In the genomic region with DNA sequence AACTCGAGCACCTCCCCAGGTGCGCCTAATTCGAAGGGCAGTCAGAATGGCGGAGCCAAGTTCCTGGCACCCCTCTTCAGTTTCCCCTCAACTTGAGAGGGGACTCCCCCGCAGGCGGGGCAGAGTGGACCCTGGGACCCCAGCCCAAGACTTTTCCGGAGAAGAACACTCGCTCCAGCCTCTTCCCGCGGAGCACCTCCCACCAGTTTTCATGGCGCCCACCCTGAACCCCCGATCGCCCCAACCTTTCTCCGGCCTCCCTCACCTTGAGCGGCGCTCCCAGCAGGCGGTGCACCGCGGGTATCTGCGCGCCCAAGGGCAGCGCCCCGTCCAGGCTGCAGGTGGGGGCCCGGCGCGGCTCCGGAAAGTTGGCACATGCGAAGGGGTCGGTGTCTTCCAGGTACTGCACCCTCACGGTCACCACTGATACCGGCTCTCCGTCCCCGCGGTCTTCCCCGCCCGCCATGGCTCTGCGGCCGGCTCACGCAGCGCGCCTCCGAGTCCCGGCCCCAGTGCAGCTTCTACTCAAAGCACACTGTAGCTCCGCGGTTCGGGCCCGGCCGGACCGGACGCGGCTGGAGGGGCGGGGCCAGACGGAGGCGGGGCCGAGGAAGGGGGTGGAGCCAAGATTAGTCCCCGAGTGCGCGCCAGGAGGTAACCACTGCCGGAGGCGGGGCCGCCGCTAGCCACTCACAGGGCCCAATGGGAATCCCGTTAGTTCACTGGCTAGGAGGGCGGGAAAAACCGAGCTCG, we compare ENCODE assay signal across 8 cellular contexts. TPM values are rescaled to one million over a fixed set of nuclear protein-coding genes. Genes with fewer than 3 reads are reported as not detected.
DNase-seq lines count a peak whose midpoint lies in the region; ATAC-seq, FAIRE-seq and TF ChIP-seq lines count a peak whose summit lies in the region.

A gene (minus strand): TSS at position 537 of the 753 bp plus-strand sequence. CDS start 71 bp downstream, at position 466.

- intact Hi-C loops in gastrocnemius medialis (cut with DNase I; ENCODE audit: low total_unique reads) = loop anchor here (1.0 to 5.0 kb wide), 4 partner anchors 20 to 825 kb away; a partner anchor contains a TSS

- H3K4me1 ChIP-seq in A549 (peaks cover 52% of the 10 kb centered on the region), iPS DF 6.9 (ENCODE audit: control insufficient read depth, insufficient read depth, low read length) (peaks cover 15% of the 10 kb centered on the region), gastrocnemius medialis (peaks cover 56 to 59% of the 10 kb centered on the region in 2 donors)

- H3K27me3 Mint-ChIP-seq in brain = peaks cover 21% of the 10 kb centered on the region

- no peak for TF ChIP-seq EP300 in A549 (IDR thresholded peaks at IDR 0.05)

- H3K4me1 Mint-ChIP-seq in brain = peaks cover 35% of the 10 kb centered on the region

- H3K36me3 Mint-ChIP-seq in brain = no peaks in the 10 kb centered on the region

- TF ChIP-seq CTCF in A549 (IDR thresholded peaks at IDR 0.05) = no peak
- TF ChIP-seq CTCF in brain (conservative IDR thresholded peaks at IDR 0.05) = no peak
- TF ChIP-seq CTCF in gastrocnemius medialis (IDR thresholded peaks at IDR 0.05 in 4 of 5, conservative IDR thresholded peaks at IDR 0.05 in 1 of 5) = peak in 2 of 5 experiments; percentile 6 to 25

- TF ChIP-seq POLR2A in A549 (IDR thresholded peaks at IDR 0.05; ENCODE audit: low read length) (peak; percentile 59), gastrocnemius medialis (IDR thresholded peaks at IDR 0.05) (peak; percentile 86 to 93)

- no peaks in the 10 kb centered on the region for H3K36me3 ChIP-seq in iPS DF 6.9 (ENCODE audit: control insufficient read depth, insufficient read depth, low read length)
- no peaks in the 10 kb centered on the region for H3K36me3 ChIP-seq in gastrocnemius medialis

- H3K4me3 Mint-ChIP-seq in brain = peak within 1 kb of the TSS; percentile 85 to 96 (median 88)

- H3K27me3 ChIP-seq in iPS DF 6.9 (ENCODE audit: control insufficient read depth, insufficient read depth, low read length) (peaks cover 2% of the 10 kb centered on the region), gastrocnemius medialis (no peaks in the 10 kb centered on the region)

- no peak for TF ChIP-seq RAD21 in A549 (conservative IDR thresholded peaks at IDR 0.05 in 1 of 2, IDR thresholded peaks at IDR 0.05 in 1 of 2)

- WGBS in A549 (ENCODE audit: missing lambda C conversion rate) = under 1% methylated on average over 20 of the region's 66 CpGs
- no CpG with 5 or more reads among the region's 66 CpGs for WGBS in iPS DF 6.9 (ENCODE audit: insufficient coverage, insufficient read length)

- peak; percentile 82 to 95 for DNase-seq in A549 (ENCODE audit: low read depth in 1 of 2, low spot score in 1 of 2)
- peak; percentile 92 for DNase-seq in NCI-H2171 (lab: John Stamatoyannopoulos, UW)
- DNase-seq in UCSD-AML1 (lab: John Stamatoyannopoulos, UW; ENCODE audit: unreplicated experiment) = peak; percentile 98
- DNase-seq in iPS DF 6.9 (ENCODE audit: low read depth, low spot score) = peak; percentile 90
- peak; percentile 98 to 99 for DNase-seq in gastrocnemius medialis

- H3K9me3 ChIP-seq in A549 (no peaks in the 10 kb centered on the region), iPS DF 6.9 (ENCODE audit: control insufficient read depth, insufficient read depth, low read length) (no peaks in the 10 kb centered on the region), gastrocnemius medialis (no peaks in the 10 kb centered on the region)

- H3K27ac ChIP-seq in A549 = peak within 1 kb of the TSS; percentile 91 to 98
- H3K27ac ChIP-seq in iPS DF 6.9 (ENCODE audit: low read length) = no peak within 1 kb of the TSS
- H3K27ac ChIP-seq in gastrocnemius medialis = peak within 1 kb of the TSS; percentile 94 to 99 (median 98)

- POLR2A ChIA-PET in A549 (lab: Yijun Ruan, JAX) = interaction anchor here (0.5 to 3.3 kb wide), 14 partner anchors 9 to 195 kb away, joined by 3 to 30 read pairs (median 3); a partner anchor contains a TSS

- FAIRE-seq in A549 (lab: Jason Lieb, UNC) = no peak

- in situ Hi-C loops in gastrocnemius medialis (cut with MboI; ENCODE audit: low sequenced_read_pairs in 4 of 4) = no loop called here

- peak within 1 kb of the TSS; percentile 74 for H3K4me3 ChIP-seq in A549
- H3K4me3 ChIP-seq in iPS DF 6.9 (ENCODE audit: low read length) = peak within 1 kb of the TSS; percentile 99
- H3K4me3 ChIP-seq in gastrocnemius medialis = peak within 1 kb of the TSS; percentile 84 to 93 (median 90)

- CTCF ChIA-PET in A549 (lab: Yijun Ruan, JAX) = interaction anchor here (0.7 to 9.7 kb wide), 17 partner anchors 13 to 570 kb away, joined by 3 to 138 read pairs (median 5); a partner anchor contains a TSS

- H3K9me3 Mint-ChIP-seq in brain = no peaks in the 10 kb centered on the region

- H3K4me2 ChIP-seq in A549 = peak within 1 kb of the TSS; percentile 97

- peak within 1 kb of the TSS; percentile 73 to 93 (median 77) for H3K27ac Mint-ChIP-seq in brain

- ATAC-seq in A549 = peak; percentile 38 to 79
- peak; percentile 47 for ATAC-seq in GM18867 (IDR thresholded peaks at IDR 0.05; ENCODE audit: unreplicated experiment)
- peak; percentile 45 for ATAC-seq in HG03097 (IDR thresholded peaks at IDR 0.05; ENCODE audit: low FRiP score, unreplicated experiment)
- ATAC-seq in gastrocnemius medialis = peak; percentile 45 to 46

TF ChIP-seq in A549, 52 proteins besides CTCF, POLR2A, EP300 and RAD21:
- peak; percentile 0 to 74; a peak in 2 of 5 replicates for TF ChIP-seq JUN (IDR thresholded peaks at IDR 0.05)
- TF ChIP-seq, protein P1, sequence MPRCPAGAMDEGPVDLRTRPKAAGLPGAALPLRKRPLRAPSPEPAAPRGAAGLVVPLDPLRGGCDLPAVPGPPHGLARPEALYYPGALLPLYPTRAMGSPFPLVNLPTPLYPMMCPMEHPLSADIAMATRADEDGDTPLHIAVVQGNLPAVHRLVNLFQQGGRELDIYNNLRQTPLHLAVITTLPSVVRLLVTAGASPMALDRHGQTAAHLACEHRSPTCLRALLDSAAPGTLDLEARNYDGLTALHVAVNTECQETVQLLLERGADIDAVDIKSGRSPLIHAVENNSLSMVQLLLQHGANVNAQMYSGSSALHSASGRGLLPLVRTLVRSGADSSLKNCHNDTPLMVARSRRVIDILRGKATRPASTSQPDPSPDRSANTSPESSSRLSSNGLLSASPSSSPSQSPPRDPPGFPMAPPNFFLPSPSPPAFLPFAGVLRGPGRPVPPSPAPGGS (IDR thresholded peaks at IDR 0.05) = 0 out of 3 replicates have a peak, but pooled peaks have one; percentile 26
- TF ChIP-seq SMC3 (IDR thresholded peaks at IDR 0.05) = 0 out of 3 replicates have a peak, but pooled peaks have one; percentile 14
- no peak for TF ChIP-seq FOSL2 (IDR thresholded peaks at IDR 0.05)
- TF ChIP-seq FOSL2 (CRISPR knock-in tag; IDR thresholded peaks at IDR 0.05) = no peak
- TF ChIP-seq, protein P2, sequence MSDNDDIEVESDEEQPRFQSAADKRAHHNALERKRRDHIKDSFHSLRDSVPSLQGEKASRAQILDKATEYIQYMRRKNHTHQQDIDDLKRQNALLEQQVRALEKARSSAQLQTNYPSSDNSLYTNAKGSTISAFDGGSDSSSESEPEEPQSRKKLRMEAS (IDR thresholded peaks at IDR 0.05) = 0 out of 2 replicates have a peak, but pooled peaks have one; percentile 79
- TF ChIP-seq PHF8 (IDR thresholded peaks at IDR 0.05; ENCODE audit: borderline replicate concordance, low read depth) = peak; percentile 51; the same call in 1 of the 2 replicates
TF ChIP-seq in A549: peak in this region for 5.

RNA-seq across cellular contexts. Expression of the gene that starts here (rescaled TPM):
- 16.1 and 18.1 TPM in 2 replicates for polyA plus RNA-seq in A549 (2011; rRNA removed)
- 34.2 and 36.9 TPM in 2 replicates for polyA plus RNA-seq in A549 (2012; cell fraction: cytosol; rRNA removed)
- 169 and 214 TPM in 2 replicates for polyA plus RNA-seq in A549 (2012; cell fraction: nucleus; rRNA removed)
- 29.1 to 34.2 TPM (median 33.6 TPM) in 3 replicates for polyA plus RNA-seq in A549 (2017; fragmentation: RNase III; extraction: RNeasy Plus Mini Kit Qiagen cat#74134 plus additional on column Dnase treatment)
- polyA minus RNA-seq in A549 (2011; rRNA and poly(A)+ RNA removed) = 23.2 and 31.8 TPM in 2 replicates
- polyA plus RNA-seq in brain (ENCODE audit: insufficient read depth, low read depth, low replicate concordance) = 5.4 TPM
- total RNA-seq in gastrocnemius medialis = 10 to 100 TPM; 26.3 to 65.3 (median 52.4) TPM
